In the genomic region with DNA sequence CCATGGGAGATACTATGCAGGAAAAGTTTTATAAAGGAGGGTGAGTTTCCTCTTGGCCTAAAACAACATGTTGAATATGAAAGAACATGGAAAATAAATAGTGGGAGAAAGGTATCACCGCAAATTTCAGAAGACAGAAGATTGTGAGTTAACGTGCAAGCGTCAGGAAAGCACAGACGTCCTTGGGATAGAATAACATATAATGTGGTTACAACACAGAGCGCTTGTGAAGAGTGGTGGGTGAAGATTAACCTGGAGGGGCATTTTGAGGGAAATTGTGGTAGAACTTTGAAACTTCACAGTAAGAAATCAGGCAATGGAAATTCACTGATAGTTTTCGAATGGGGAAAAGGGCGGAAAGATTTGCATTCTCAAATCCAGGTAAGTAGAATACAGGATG, we compare ENCODE assay signal across 8 cellular contexts. TPM values are rescaled to one million over a fixed set of nuclear protein-coding genes. Genes with fewer than 3 reads are reported as not detected.
"Had no signal": no experiment of that assay in that cellular context is flagged by ENCODE, and none has a peak within 500 bp of the region (broad histone marks: within the 10 kb centered on the region; RNA-seq: fewer than 3 reads in every experiment).

No MANE protein-coding gene starts in this region.

- DNase-seq: GDM1, GF-D8 had no signal

- ATAC-seq: GM12878 had no signal

- H3K4me3 ChIP-seq: GM12878 had no signal

- FAIRE-seq: G401.6, GM12878, GM12891, GM12892, GM18507, GM19239 had no signal

RNA-seq across cellular contexts. Expression of a gene that starts 47.3 kb away (rescaled TPM):
- total RNA-seq: GM12878 had no signal
